Comparison of ENCODE assay signal across 17 cellular contexts in genomic region chr21:31493350-31493880, GRCh38.
DNase-seq lines count a peak whose midpoint lies in the region; FAIRE-seq and TF ChIP-seq lines count a peak whose summit lies in the region.
"Had no signal": no experiment of that assay in that cellular context is flagged by ENCODE, and none has a peak within 500 bp of the region (broad histone marks: within the 10 kb centered on the region; RNA-seq: fewer than 3 reads in every experiment).

No MANE protein-coding gene starts in this region.

- H3K9me3 Mint-ChIP-seq in activated CD4-positive, alpha-beta T cell treated with anti-CD3 and anti-CD28 coated beads, Interleukin-2, amount 10 ng/mL, durations not matched to agents 24 days and 14 days, result peaks cover 5% of the 10 kb centered on the region
- H3K9me3 Mint-ChIP-seq: CD4-positive, alpha-beta T cell; T-cell had no signal

- DNase-seq in NCI-H1694 (lab: John Stamatoyannopoulos, UW) (peak; percentile 91), NCI-H524 treated with DMSO at 0.1 percent for 48 hours (lab: John Stamatoyannopoulos, UW) (peak; percentile 75), cerebellar nuclear complex (lab: John Stamatoyannopoulos, UW) (peak; percentile 20 to 62), hypothalamus (lab: John Stamatoyannopoulos, UW) (no peak), ureter (ENCODE audit: low spot score) (no peak), D721Med (ENCODE audit: insufficient read length, low spot score) (no peak)
- DNase-seq in activated CD4-positive, alpha-beta T cell treated with anti-CD3 and anti-CD28 coated beads, Interleukin-2, amount 10 ng/mL, durations not matched to agents 24 days and 14 days, result no peak
- DNase-seq: CD4-positive, alpha-beta T cell; COR-L47; GDM1; IMR-90; NCI-H187; SJCRH30; T-cell had no signal

- no peaks in the 10 kb centered on the region for H3K36me3 Mint-ChIP-seq in activated CD4-positive, alpha-beta T cell treated with anti-CD3 and anti-CD28 coated beads, Interleukin-2, amount 10 ng/mL, durations not matched to agents 24 days and 14 days (ENCODE audit: low read depth)
- H3K36me3 Mint-ChIP-seq: T-cell had no signal

- intact Hi-C loops in activated CD4-positive, alpha-beta T cell treated with anti-CD3 and anti-CD28 coated beads, Interleukin-2, amount 10 ng/mL, durations not matched to agents 24 days and 14 days (cut with micrococcal nuclease), result no loop called here

- H3K4me1 Mint-ChIP-seq in activated CD4-positive, alpha-beta T cell treated with anti-CD3 and anti-CD28 coated beads, Interleukin-2, amount 10 ng/mL, durations not matched to agents 24 days and 14 days, result peaks cover 2% of the 10 kb centered on the region

- TF ChIP-seq CTCF in D721Med (IDR thresholded peaks at IDR 0.05; ENCODE audit: insufficient read depth, missing control alignments), result no peak

- no peak overlapping the region for H3K4me3 Mint-ChIP-seq in activated CD4-positive, alpha-beta T cell treated with anti-CD3 and anti-CD28 coated beads, Interleukin-2, amount 10 ng/mL, durations not matched to agents 24 days and 14 days
- H3K4me3 Mint-ChIP-seq: CD4-positive, alpha-beta T cell; T-cell had no signal

- no peak for FAIRE-seq in D721Med (lab: Jason Lieb, UNC)
- FAIRE-seq: GM18507, H1, RCC 7860 had no signal

- H3K27me3 Mint-ChIP-seq in activated CD4-positive, alpha-beta T cell treated with anti-CD3 and anti-CD28 coated beads, Interleukin-2, amount 10 ng/mL, durations not matched to agents 24 days and 14 days, result peaks cover 5% of the 10 kb centered on the region
- H3K27me3 Mint-ChIP-seq: CD4-positive, alpha-beta T cell; T-cell had no signal

- no peak overlapping the region for H3K27ac Mint-ChIP-seq in activated CD4-positive, alpha-beta T cell treated with anti-CD3 and anti-CD28 coated beads, Interleukin-2, amount 10 ng/mL, durations not matched to agents 24 days and 14 days
- H3K27ac Mint-ChIP-seq: CD4-positive, alpha-beta T cell; T-cell had no signal

Comparison
In these comparisons a context has a peak if more than half of its experiments do, and no peak if none do; other contexts are left out.
1. DNase-seq: peak in NCI-H1694 (single experiment), NCI-H524 treated with DMSO at 0.1 percent for 48 hours (single experiment) and cerebellar nuclear complex (2 of 2); none in hypothalamus (0 of 51), ureter (single experiment), activated CD4-positive, alpha-beta T cell treated with anti-CD3 and anti-CD28 coated beads, Interleukin-2, amount 10 ng/mL, durations not matched to agents 24 days and 14 days (single experiment) and D721Med (single experiment).